6 cellular contexts compared by ENCODE assay signal in the genomic region with DNA sequence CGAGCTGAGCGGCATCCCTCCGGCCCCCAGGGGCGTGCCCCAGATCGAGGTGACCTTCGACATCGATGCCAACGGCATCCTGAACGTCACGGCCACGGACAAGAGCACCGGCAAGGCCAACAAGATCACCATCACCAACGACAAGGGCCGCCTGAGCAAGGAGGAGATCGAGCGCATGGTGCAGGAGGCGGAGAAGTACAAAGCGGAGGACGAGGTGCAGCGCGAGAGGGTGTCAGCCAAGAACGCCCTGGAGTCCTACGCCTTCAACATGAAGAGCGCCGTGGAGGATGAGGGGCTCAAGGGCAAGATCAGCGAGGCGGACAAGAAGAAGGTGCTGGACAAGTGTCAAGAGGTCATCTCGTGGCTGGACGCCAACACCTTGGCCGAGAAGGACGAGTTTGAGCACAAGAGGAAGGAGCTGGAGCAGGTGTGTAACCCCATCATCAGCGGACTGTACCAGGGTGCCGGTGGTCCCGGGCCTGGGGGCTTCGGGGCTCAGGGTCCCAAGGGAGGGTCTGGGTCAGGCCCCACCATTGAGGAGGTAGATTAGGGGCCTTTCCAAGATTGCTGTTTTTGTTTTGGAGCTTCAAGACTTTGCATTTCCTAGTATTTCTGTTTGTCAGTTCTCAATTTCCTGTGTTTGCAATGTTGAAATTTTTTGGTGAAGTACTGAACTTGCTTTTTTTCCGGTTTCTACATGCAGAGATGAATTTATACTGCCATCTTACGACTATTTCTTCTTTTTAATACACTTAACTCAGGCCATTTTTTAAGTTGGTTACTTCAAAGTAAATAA. TPM values are rescaled to one million over a fixed set of nuclear protein-coding genes. Genes with fewer than 3 reads are reported as not detected.
A peak's percentile ranks its signal among the peaks of the same experiment; 100 is the strongest.
DNase-seq lines count a peak whose midpoint lies in the region; ATAC-seq and TF ChIP-seq lines count a peak whose summit lies in the region.
"Not testable (repeated sequence)": the region's sequence is repeated elsewhere in the genome, so short reads cannot be mapped to it uniquely, and the experiment has no call there.

No MANE protein-coding gene starts in this region.

- not testable (repeated sequence) for H2AFZ ChIP-seq in Karpas-422 (ENCODE audit: low read length)

- DNase-seq in AG04449 (ENCODE audit: low read depth, low spot score); Karpas-422; activated CD8-positive, alpha-beta T cell treated with anti-CD3 and anti-CD28 coated beads for 36 hours; retinal pigment epithelial cell (ENCODE audit: low read depth): not testable (repeated sequence)
- DNase-seq in dorsolateral prefrontal cortex, result peak in 2 of 10 donors; percentile 46 to 60
- DNase-seq in left lobe of liver (ENCODE audit: low spot score), result peak; percentile 73

- not testable (repeated sequence) for TF ChIP-seq CTCF in AG04449 (IDR thresholded peaks at IDR 0.05; ENCODE audit: insufficient read depth, low read length, missing control alignments); activated CD8-positive, alpha-beta T cell treated with anti-CD3 and anti-CD28 coated beads for 36 hours (IDR thresholded peaks at IDR 0.05); retinal pigment epithelial cell (conservative IDR thresholded peaks at IDR 0.05; ENCODE audit: low read depth, low read length)
- TF ChIP-seq CTCF in dorsolateral prefrontal cortex (IDR thresholded peaks at IDR 0.05 in 54 of 56, conservative IDR thresholded peaks at IDR 0.05 in 2 of 56; ENCODE audit: low read depth in 1 of 56, partially characterized antibody in 56 of 56), result peak in 25 of 56 donors; percentile 6 to 39 (median 23)

- H3K4me3 Mint-ChIP-seq in activated CD8-positive, alpha-beta T cell treated with anti-CD3 and anti-CD28 coated beads for 36 hours, result peak overlapping the region; percentile 76

- H3K27ac Mint-ChIP-seq in activated CD8-positive, alpha-beta T cell treated with anti-CD3 and anti-CD28 coated beads for 36 hours, result peak overlapping the region; percentile 90

- peaks cover 11% of the 10 kb centered on the region for H3K4me1 ChIP-seq in Karpas-422 (ENCODE audit: low read length)

- H3K4me2 ChIP-seq in Karpas-422 (ENCODE audit: low read depth, low read length, poor library complexity, severe bottlenecking), result not testable (repeated sequence)

- H3K9me3 Mint-ChIP-seq in activated CD8-positive, alpha-beta T cell treated with anti-CD3 and anti-CD28 coated beads for 36 hours, result not testable (repeated sequence)

- peak overlapping the region; percentile 52 for H3K4me3 ChIP-seq in AG04449 (ENCODE audit: low read depth, low read length)
- not testable (repeated sequence) for H3K4me3 ChIP-seq in Karpas-422 (ENCODE audit: low read length)
- peak overlapping the region; percentile 18 to 83 (median 59) for H3K4me3 ChIP-seq in dorsolateral prefrontal cortex
- H3K4me3 ChIP-seq in retinal pigment epithelial cell (ENCODE audit: low read length), result peak overlapping the region; percentile 23

- peaks cover 49% of the 10 kb centered on the region for H3K4me1 Mint-ChIP-seq in activated CD8-positive, alpha-beta T cell treated with anti-CD3 and anti-CD28 coated beads for 36 hours (ENCODE audit: low read depth)

- H3K36me3 ChIP-seq in Karpas-422 (ENCODE audit: insufficient read depth, low read length), result not testable (repeated sequence)

- H3K9ac ChIP-seq in Karpas-422 (ENCODE audit: low read length), result 0 out of 2 replicates have a peak overlapping the region, but pooled peaks have one; percentile 39

- H3K9me2 ChIP-seq in Karpas-422 (replicated peaks; ENCODE audit: insufficient read depth, low read length), result not testable (repeated sequence)

- not testable (repeated sequence) for H3K36me3 Mint-ChIP-seq in activated CD8-positive, alpha-beta T cell treated with anti-CD3 and anti-CD28 coated beads for 36 hours (ENCODE audit: low read depth)

- H3K9me3 ChIP-seq in Karpas-422 (ENCODE audit: low read length), result not testable (repeated sequence)

- H4K20me1 ChIP-seq in Karpas-422 (ENCODE audit: insufficient read depth, low read depth, low read length), result not testable (repeated sequence)

- not testable (repeated sequence) for H3K79me2 ChIP-seq in Karpas-422 (ENCODE audit: low read length)

- H3K27me3 Mint-ChIP-seq in activated CD8-positive, alpha-beta T cell treated with anti-CD3 and anti-CD28 coated beads for 36 hours, result not testable (repeated sequence)

- CTCF ChIA-PET in AG04449 (lab: Yijun Ruan, JAX), result interaction anchor here (1.0 kb wide), 1 partner anchor 11 kb away, joined by 4 read pairs; the partner anchor contains the start of gene LSM2
- CTCF ChIA-PET in activated CD8-positive, alpha-beta T cell treated with anti-CD3 and anti-CD28 coated beads for 36 hours (lab: Charles Lee), result interaction anchor here (0.6 to 1.4 kb wide), 7 partner anchors 9 to 86 kb away, joined by 3 to 9 read pairs (median 3); partner anchors contain the start of gene LSM2

- H3K27ac ChIP-seq in Karpas-422 (ENCODE audit: low read length), result not testable (repeated sequence)
- H3K27ac ChIP-seq in dorsolateral prefrontal cortex, result peak overlapping the region; percentile 38 to 100 (median 100)

- not testable (repeated sequence) for H3K27me3 ChIP-seq in Karpas-422 (ENCODE audit: low read length); dorsolateral prefrontal cortex

- intact Hi-C loops in activated CD8-positive, alpha-beta T cell treated with anti-CD3 and anti-CD28 coated beads for 36 hours (cut with micrococcal nuclease); dorsolateral prefrontal cortex (cut with DNase I): not testable (repeated sequence)

- ATAC-seq in activated CD8-positive, alpha-beta T cell treated with anti-CD3 and anti-CD28 coated beads for 36 hours, result peak; percentile 32
- peak; percentile 2 for ATAC-seq in left lobe of liver

- POLR2A ChIA-PET in AG04449 (lab: Yijun Ruan, JAX), result interaction anchor here (1.5 kb wide), 2 partner anchors 10 to 88 kb away, joined by 4 read pairs; partner anchors contain the start of genes DDAH2 and HSPA1B
- POLR2A ChIA-PET in activated CD8-positive, alpha-beta T cell treated with anti-CD3 and anti-CD28 coated beads for 36 hours (lab: Charles Lee), result interaction anchor here (1.0 to 2.1 kb wide), 3 partner anchors 10 to 80 kb away, joined by 3 to 9 read pairs (median 6); partner anchors contain the start of gene LSM2

RNA-seq across cellular contexts. Expression of gene HSPA1A, which starts 2.0 kb away (rescaled TPM):
- total RNA-seq in Karpas-422 (2014; rRNA removed; shearing (Covaris generic); ENCODE audit: low replicate concordance), result 0.32 TPM in 1 of 2 replicates, not detected in the other
- 10 to 100 TPM; 36.6 to 37.8 TPM for total RNA-seq in activated CD8-positive, alpha-beta T cell treated with anti-CD3 and anti-CD28 coated beads for 36 hours
- 1,000 to 10,000 TPM in 12 of 120 experiments, 100 to 1,000 TPM in 96, 10 to 100 TPM in 12; 73.4 to 4,082 (median 220) TPM for total RNA-seq in dorsolateral prefrontal cortex
- 89.1 TPM for total RNA-seq in left lobe of liver

RNA-seq across cellular contexts. Expression of gene HSPA1L, which starts 2.2 kb away (rescaled TPM):
- 0.72 TPM in 1 of 2 replicates, not detected in the other for total RNA-seq in Karpas-422 (2014; rRNA removed; shearing (Covaris generic); ENCODE audit: low replicate concordance)
- 1 to 10 TPM; 1.7 to 2.0 TPM for total RNA-seq in activated CD8-positive, alpha-beta T cell treated with anti-CD3 and anti-CD28 coated beads for 36 hours
- total RNA-seq in dorsolateral prefrontal cortex, result 10 to 100 TPM in 3 of 120 experiments, 1 to 10 TPM in 117; 3.0 to 12.0 (median 5.5) TPM
- total RNA-seq in left lobe of liver, result 0.60 TPM

RNA-seq across cellular contexts. Expression of gene HSPA1B, which starts 10.2 kb away (rescaled TPM):
- 78.6 and 143 TPM in 2 replicates for total RNA-seq in Karpas-422 (2014; rRNA removed; shearing (Covaris generic); ENCODE audit: low replicate concordance)
- total RNA-seq in activated CD8-positive, alpha-beta T cell treated with anti-CD3 and anti-CD28 coated beads for 36 hours, result 10 to 100 TPM; 50.4 to 50.8 TPM
- total RNA-seq in dorsolateral prefrontal cortex, result 1,000 to 10,000 TPM in 12 of 120 experiments, 100 to 1,000 TPM in 108; 119 to 3,588 (median 260) TPM
- total RNA-seq in left lobe of liver, result 50.8 TPM

RNA-seq across cellular contexts. Expression of gene LSM2, which starts 10.6 kb away (rescaled TPM):
- 44.9 and 57.4 TPM in 2 replicates for total RNA-seq in Karpas-422 (2014; rRNA removed; shearing (Covaris generic); ENCODE audit: low replicate concordance)
- 100 to 1,000 TPM; 117 to 120 TPM for total RNA-seq in activated CD8-positive, alpha-beta T cell treated with anti-CD3 and anti-CD28 coated beads for 36 hours
- 10 to 100 TPM; 14.4 to 37.9 (median 25.8) TPM for total RNA-seq in dorsolateral prefrontal cortex
- 9.8 TPM for total RNA-seq in left lobe of liver

RNA-seq across cellular contexts. Expression of gene VARS1, which starts 21.8 kb away (rescaled TPM):
- 38.0 and 43.0 TPM in 2 replicates for total RNA-seq in Karpas-422 (2014; rRNA removed; shearing (Covaris generic); ENCODE audit: low replicate concordance)
- total RNA-seq in activated CD8-positive, alpha-beta T cell treated with anti-CD3 and anti-CD28 coated beads for 36 hours, result 100 to 1,000 TPM; 150 to 153 TPM
- total RNA-seq in dorsolateral prefrontal cortex (10 to 100 TPM; 36.7 to 78.7 (median 56.4) TPM), left lobe of liver (52.6 TPM)

Comparison
In these comparisons a context has a peak if more than half of its experiments do, and no peak if none do; other contexts are left out.
1. RNA of gene HSPA1A, which starts 2.0 kb away (total RNA-seq): 73.4 to 4,082 TPM in dorsolateral prefrontal cortex, 89.1 TPM in left lobe of liver (single experiment) and 36.6 to 37.8 TPM in activated CD8-positive, alpha-beta T cell treated with anti-CD3 and anti-CD28 coated beads for 36 hours; 0.32 TPM in Karpas-422; every median in the first group is over 10 times any median in the second.